15 cellular contexts compared by ENCODE assay signal in the genomic region with DNA sequence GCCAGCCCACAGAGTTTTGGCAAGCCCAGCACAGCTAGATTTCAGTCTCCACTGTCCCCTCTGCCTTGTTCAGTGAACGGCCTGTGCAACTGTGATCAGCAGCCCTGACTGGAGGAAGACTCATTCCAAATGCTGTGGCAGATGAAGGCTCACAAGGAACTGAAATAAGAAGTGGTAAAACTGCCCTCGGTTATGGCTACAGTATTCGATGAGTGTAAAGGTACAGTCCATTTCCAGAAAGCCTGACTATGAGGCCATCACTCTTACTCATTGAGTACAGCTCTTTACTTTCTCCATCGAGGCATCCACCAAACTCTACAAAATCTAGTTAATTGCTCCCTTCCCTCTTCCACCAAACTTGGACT.
DNase-seq lines count a peak whose midpoint lies in the region; ATAC-seq and TF ChIP-seq lines count a peak whose summit lies in the region.
"Had no signal": no experiment of that assay in that cellular context is flagged by ENCODE, and none has a peak within 500 bp of the region (broad histone marks: within the 10 kb centered on the region; RNA-seq: fewer than 3 reads in every experiment).

No MANE protein-coding gene starts in this region.

- no peaks in the 10 kb centered on the region for H3K36me3 Mint-ChIP-seq in CD8-positive, alpha-beta memory T cell
- peaks cover 0 to 15% of the 10 kb centered on the region in 2 donors for H3K36me3 Mint-ChIP-seq in activated naive CD4-positive, alpha-beta T cell treated with anti-CD3 and anti-CD28 coated beads, Interleukin-2, amount 50 U/mL, for 72 hours
- no peaks in the 10 kb centered on the region for H3K36me3 Mint-ChIP-seq in osteocyte (ENCODE audit: unreplicated experiment)
- H3K36me3 Mint-ChIP-seq: type B pancreatic cell had no signal

- peak overlapping the region; percentile 73 for H2AK5ac ChIP-seq in trophoblast cell (ENCODE audit: low read length)

- H2BK5ac ChIP-seq in trophoblast cell (ENCODE audit: low read depth, low read length, poor library complexity): peak overlapping the region; percentile 71

- H3K4me3 Mint-ChIP-seq in CD8-positive, alpha-beta memory T cell: peak overlapping the region in 6 of 7 donors; percentile 80 to 90 (median 81)
- H3K4me3 Mint-ChIP-seq in osteocyte (ENCODE audit: unreplicated experiment): no peak overlapping the region
- H3K4me3 Mint-ChIP-seq: type B pancreatic cell had no signal

- peak overlapping the region; percentile 91 for H4K91ac ChIP-seq in trophoblast cell (ENCODE audit: low read depth, low read length)

- H3K27me3 ChIP-seq in CD8-positive, alpha-beta memory T cell (ENCODE audit: insufficient read depth, low read length, poor library complexity, severe bottlenecking): no peaks in the 10 kb centered on the region
- H3K27me3 ChIP-seq in trophoblast cell (ENCODE audit: insufficient read depth, low read length): no peaks in the 10 kb centered on the region
- H3K27me3 ChIP-seq: body of pancreas had no signal

- H3K23ac ChIP-seq in trophoblast cell (ENCODE audit: low read length): no peak overlapping the region

- H4K12ac ChIP-seq in trophoblast cell (ENCODE audit: low read depth, low read length): no peak overlapping the region

- H2BK12ac ChIP-seq in trophoblast cell (ENCODE audit: low read length): peak overlapping the region; percentile 95

- no CpG with 5 or more reads among the region's 4 CpGs for WGBS in trophoblast cell (ENCODE audit: extremely low coverage, insufficient coverage, insufficient read length)

- H3K14ac ChIP-seq in trophoblast cell (ENCODE audit: low read length): peak overlapping the region; percentile 66

- peak overlapping the region; percentile 84 for H2BK120ac ChIP-seq in trophoblast cell (ENCODE audit: insufficient read depth, low read length, poor library complexity)

- ATAC-seq in HG03196 (IDR thresholded peaks at IDR 0.05; ENCODE audit: unreplicated experiment) (peak; percentile 27), GM19463 (IDR thresholded peaks at IDR 0.05; ENCODE audit: unreplicated experiment) (no peak), HG02870 (IDR thresholded peaks at IDR 0.05; ENCODE audit: unreplicated experiment) (no peak)
- ATAC-seq in activated naive CD4-positive, alpha-beta T cell treated with anti-CD3 and anti-CD28 coated beads, Interleukin-2, amount 50 U/mL, for 72 hours: no peak
- ATAC-seq: body of pancreas had no signal

- no peaks in the 10 kb centered on the region for H3K9me3 ChIP-seq in CD8-positive, alpha-beta memory T cell (ENCODE audit: low read length)
- no peaks in the 10 kb centered on the region for H3K9me3 ChIP-seq in trophoblast cell (ENCODE audit: insufficient read depth, low read depth, low read length)
- H3K9me3 ChIP-seq: body of pancreas had no signal

- H3K4me3 ChIP-seq in CD8-positive, alpha-beta memory T cell (ENCODE audit: low read length): peak overlapping the region; percentile 55
- H3K4me3 ChIP-seq in trophoblast cell (ENCODE audit: low read depth, low read length): no peak overlapping the region
- H3K4me3 ChIP-seq: body of pancreas had no signal

- H3K27ac ChIP-seq in CD8-positive, alpha-beta memory T cell (ENCODE audit: low read depth, low read length): peak overlapping the region; percentile 43
- H3K27ac ChIP-seq in trophoblast cell (ENCODE audit: low read depth, low read length): peak overlapping the region; percentile 70
- H3K27ac ChIP-seq: body of pancreas had no signal

- CTCF ChIA-PET in CD8-positive, alpha-beta memory T cell (lab: Charles Lee): interaction anchor here (0.8 to 2.6 kb wide), 16 partner anchors 9 to 95 kb away, joined by 3 to 13 read pairs (median 4); no protein-coding TSS in a partner anchor

- peak overlapping the region; percentile 50 for H3K4ac ChIP-seq in trophoblast cell (ENCODE audit: low read depth, low read length)

- POLR2A ChIA-PET in CD8-positive, alpha-beta memory T cell (lab: Charles Lee): interaction anchor here (0.6 to 1.5 kb wide), 6 partner anchors 9 to 42 kb away, joined by 3 to 6 read pairs (median 4); no protein-coding TSS in a partner anchor

- no peak for DNase-seq in CD8-positive, alpha-beta memory T cell
- DNase-seq in activated naive CD4-positive, alpha-beta T cell treated with anti-CD3 and anti-CD28 coated beads, Interleukin-2, amount 50 U/mL, for 72 hours (ENCODE audit: low spot score in 2 of 2): no peak
- DNase-seq in trophoblast cell (no peak), osteocyte (ENCODE audit: extremely low spot score, unreplicated experiment) (no peak), GOT3 (lab: John Stamatoyannopoulos, UW) (no peak)
- DNase-seq: activated T-cell treated with anti-CD3 and anti-CD28 coated beads, Interleukin-2, amount 50 U/mL, for 4 hours; dermis blood vessel endothelial cell; hippocampal formation; Karpas-422; NCI-H187 treated with DMSO at 0.1 percent for 48 hours had no signal

- H3K4me1 ChIP-seq in CD8-positive, alpha-beta memory T cell (ENCODE audit: insufficient read depth, low read length): peaks cover 59% of the 10 kb centered on the region
- H3K4me1 ChIP-seq in trophoblast cell (ENCODE audit: control insufficient read depth in 1 of 2, insufficient read depth in 2 of 2, low read length in 2 of 2): peaks cover 17 to 19% of the 10 kb centered on the region in 2 experiments
- H3K4me1 ChIP-seq: body of pancreas had no signal

- H3K36me3 ChIP-seq in CD8-positive, alpha-beta memory T cell (ENCODE audit: insufficient read depth, low read length): no peaks in the 10 kb centered on the region
- no peaks in the 10 kb centered on the region for H3K36me3 ChIP-seq in trophoblast cell (ENCODE audit: control insufficient read depth in 1 of 2, insufficient read depth in 2 of 2, low read length in 2 of 2)

- peak overlapping the region; percentile 10 for H4K8ac ChIP-seq in trophoblast cell (ENCODE audit: low read depth, low read length)

- H3K27ac Mint-ChIP-seq in CD8-positive, alpha-beta memory T cell: peak overlapping the region; percentile 81 to 99 (median 97)
- H3K27ac Mint-ChIP-seq in activated naive CD4-positive, alpha-beta T cell treated with anti-CD3 and anti-CD28 coated beads, Interleukin-2, amount 50 U/mL, for 72 hours: peak overlapping the region; percentile 31 to 89
- no peak overlapping the region for H3K27ac Mint-ChIP-seq in osteocyte (ENCODE audit: unreplicated experiment)

- peaks cover 4% of the 10 kb centered on the region for H3K79me2 ChIP-seq in trophoblast cell (ENCODE audit: control insufficient read depth, insufficient read depth, low read length, poor library complexity)

- H3K4me2 ChIP-seq in trophoblast cell (ENCODE audit: low read length): no peak overlapping the region

- peaks cover 25% of the 10 kb centered on the region for H3K79me1 ChIP-seq in trophoblast cell (ENCODE audit: low read length)

- TF ChIP-seq CTCF in osteocyte (IDR thresholded peaks at IDR 0.05): no peak

- H2AFZ ChIP-seq in trophoblast cell (ENCODE audit: insufficient read depth, low read length, poor library complexity): no peak overlapping the region

- peaks cover 41 to 74% (median 53%) of the 10 kb centered on the region in 3 donors for H3K4me1 Mint-ChIP-seq in CD8-positive, alpha-beta memory T cell
- peaks cover 21% of the 10 kb centered on the region for H3K4me1 Mint-ChIP-seq in osteocyte (ENCODE audit: unreplicated experiment)

- H3K18ac ChIP-seq in trophoblast cell (ENCODE audit: low read length): peak overlapping the region; percentile 69

- no peaks in the 10 kb centered on the region for H3K9me3 Mint-ChIP-seq in CD8-positive, alpha-beta memory T cell
- peaks cover 4 to 5% of the 10 kb centered on the region in 2 donors for H3K9me3 Mint-ChIP-seq in activated naive CD4-positive, alpha-beta T cell treated with anti-CD3 and anti-CD28 coated beads, Interleukin-2, amount 50 U/mL, for 72 hours
- H3K9me3 Mint-ChIP-seq in osteocyte (ENCODE audit: unreplicated experiment): no peaks in the 10 kb centered on the region
- H3K9me3 Mint-ChIP-seq: activated T-cell treated with anti-CD3 and anti-CD28 coated beads, Interleukin-2, amount 50 U/mL, for 4 hours; type B pancreatic cell had no signal

- no peaks in the 10 kb centered on the region for H3K27me3 Mint-ChIP-seq in CD8-positive, alpha-beta memory T cell
- H3K27me3 Mint-ChIP-seq in osteocyte (ENCODE audit: unreplicated experiment): no peaks in the 10 kb centered on the region
- H3K27me3 Mint-ChIP-seq: type B pancreatic cell had no signal

- H3K9ac ChIP-seq in trophoblast cell (ENCODE audit: low read length): no peak overlapping the region
